In genomic region chrX:140292188-140292587, GRCh38 we compare ENCODE assay signal across 24 cellular contexts.
"Had no signal": no experiment of that assay in that cellular context is flagged by ENCODE, and none has a peak within 500 bp of the region (broad histone marks: within the 10 kb centered on the region; RNA-seq: fewer than 3 reads in every experiment).

No MANE protein-coding gene starts in this region.

- H3K4me1 ChIP-seq: neural progenitor cell, parathyroid adenoma, psoas muscle, right lobe of liver, sigmoid colon, stomach, thyroid gland, tibial nerve, upper lobe of left lung, vagina had no signal

- ATAC-seq: naive thymus-derived CD4-positive, alpha-beta T cell; natural killer cell; psoas muscle; right cardiac atrium; right lobe of liver; stimulated activated effector memory CD8-positive, alpha-beta T cell treated with anti-CD3 and anti-CD28 coated beads, Interleukin-12 subunit alpha, Interleukin-12 subunit beta, amount 100 ng/mL, for 72 hours had no signal

- H3K4me2 ChIP-seq: neural progenitor cell had no signal

- DNase-seq: naive thymus-derived CD4-positive, alpha-beta T cell; natural killer cell; occipital lobe; ovary; posterior cingulate gyrus; psoas muscle; right cardiac atrium; right lobe of liver; sigmoid colon; small intestine; stimulated activated CD4-positive, alpha-beta T cell treated with anti-CD3 and anti-CD28 coated beads, Interleukin-15, amount 100 ng/mL, for 24 hours; stimulated activated CD4-positive, alpha-beta T cell treated with anti-CD3 and anti-CD28 coated beads, Interleukin-2, amount 100 ng/mL, for 24 hours; stimulated activated CD4-positive, alpha-beta T cell treated with anti-CD3 and anti-CD28 coated beads, Interleukin-4, amount 100 ng/mL, for 1 hour; stimulated activated naive B cell treated with anti-CD40 and anti-IgM and Interleukin-4, amounts not matched to agents 10 μg/mL and 1 μg/mL and 100 μg/mL, for 72 hours; stimulated activated naive CD4-positive, alpha-beta T cell treated with Interleukin-2 at 50 U/mL for 16 hours; stomach; thyroid gland; upper lobe of left lung had no signal

- H2AFZ ChIP-seq: neural progenitor cell, parathyroid adenoma had no signal

- H3K9me3 ChIP-seq: ovary, psoas muscle, right lobe of liver, sigmoid colon, stomach, thoracic aorta, thyroid gland, tibial nerve, upper lobe of left lung, vagina had no signal

- H3K79me2 ChIP-seq: parathyroid adenoma had no signal

- H3K9ac ChIP-seq: neural progenitor cell, parathyroid adenoma had no signal

- H3K27me3 ChIP-seq: neural progenitor cell, ovary, right lobe of liver, stomach, thyroid gland, tibial nerve, upper lobe of left lung, vagina had no signal

- H3K36me3 ChIP-seq: neural progenitor cell, ovary, right lobe of liver, sigmoid colon, stomach, thoracic aorta, thyroid gland, tibial nerve, upper lobe of left lung, vagina had no signal

- H3K4me3 ChIP-seq: neural progenitor cell, ovary, psoas muscle, right lobe of liver, sigmoid colon, stomach, thoracic aorta, thyroid gland, tibial nerve, upper lobe of left lung, vagina had no signal

- H3K27ac ChIP-seq: neural progenitor cell, ovary, parathyroid adenoma, psoas muscle, right lobe of liver, sigmoid colon, stomach, thoracic aorta, thyroid gland, tibial nerve, upper lobe of left lung, vagina had no signal
